In the genomic region with DNA sequence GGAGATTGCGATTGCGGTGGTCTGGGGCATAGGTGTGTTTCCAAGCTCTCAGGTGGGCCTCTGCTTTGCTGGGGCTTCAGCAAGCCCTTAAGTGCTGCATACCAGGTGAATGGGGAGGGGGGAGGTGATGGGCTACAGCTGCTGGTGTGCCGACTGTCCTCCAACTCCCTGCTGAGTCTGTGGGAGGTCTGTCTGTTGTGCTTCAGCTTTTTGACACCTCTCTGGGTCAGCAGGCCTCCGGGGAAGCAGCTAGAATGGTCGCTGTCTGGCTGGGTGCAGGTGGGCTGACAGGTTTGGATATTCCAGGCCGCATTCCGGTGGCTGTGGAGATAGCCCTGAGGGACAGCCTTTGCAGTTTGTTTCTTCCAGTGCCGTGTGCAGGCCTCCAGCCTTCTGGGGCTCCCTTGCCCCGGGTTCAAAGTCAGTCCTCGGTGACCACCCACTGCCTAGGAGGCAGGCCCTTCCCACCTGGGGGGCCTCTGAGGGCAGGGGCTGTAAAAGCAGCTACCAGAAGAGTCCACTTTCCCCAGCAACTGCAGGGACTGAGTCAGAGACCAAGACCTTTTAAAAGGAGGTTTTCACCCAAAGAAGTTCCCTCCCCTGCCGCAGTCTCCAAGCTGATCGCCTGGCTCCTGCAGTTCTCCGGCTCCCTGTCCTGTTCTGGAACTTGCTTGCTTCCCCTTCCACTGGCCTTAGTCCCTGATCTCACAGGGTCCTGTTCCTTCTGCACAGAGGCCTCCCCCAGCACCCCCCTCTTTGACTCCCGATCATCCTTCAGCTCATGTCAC, we compare ENCODE assay signal across 9 cellular contexts. TPM values are rescaled to one million over a fixed set of nuclear protein-coding genes. Genes with fewer than 3 reads are reported as not detected.
DNase-seq lines count a peak whose midpoint lies in the region; ATAC-seq and TF ChIP-seq lines count a peak whose summit lies in the region.
"Had no signal": no experiment of that assay in that cellular context is flagged by ENCODE, and none has a peak within 500 bp of the region (broad histone marks: within the 10 kb centered on the region; RNA-seq: fewer than 3 reads in every experiment).

No MANE protein-coding gene starts in this region.

- H3K4me1 ChIP-seq in HUES48 (ENCODE audit: control insufficient read depth, insufficient read depth, low read length) = peaks cover 25% of the 10 kb centered on the region

- POLR2A ChIA-PET in AG04449 (lab: Yijun Ruan, JAX) = interaction anchor here (1.1 kb wide), 1 partner anchor 8 kb away, joined by 3 read pairs; no protein-coding TSS in a partner anchor
- POLR2A ChIA-PET in activated naive CD8-positive, alpha-beta T cell treated with anti-CD3 and anti-CD28 coated beads, Interleukin-2, amount 10 ng/mL, durations not matched to agents 7 days and 5 days (lab: Charles Lee) = interaction anchor here (0.6 to 0.9 kb wide), 3 partner anchors 70 to 158 kb away, joined by 3 to 5 read pairs (median 3); no protein-coding TSS in a partner anchor

- ATAC-seq in activated naive CD8-positive, alpha-beta T cell treated with anti-CD3 and anti-CD28 coated beads, Interleukin-2, amount 10 ng/mL, durations not matched to agents 7 days and 5 days (ENCODE audit: low read depth) = no peak
- no peak for ATAC-seq in HG03571 (IDR thresholded peaks at IDR 0.05; ENCODE audit: unreplicated experiment)

- DNase-seq in AG04449 (ENCODE audit: low read depth, low spot score) (no peak), immature natural killer cell (no peak), NCI-H510A (lab: John Stamatoyannopoulos, UW) (no peak), 8988T (no peak), SW480 (ENCODE audit: low spot score) (no peak)
- no peak for DNase-seq in activated naive CD8-positive, alpha-beta T cell treated with anti-CD3 and anti-CD28 coated beads, Interleukin-2, amount 10 ng/mL, durations not matched to agents 7 days and 5 days

- H3K4me3 ChIP-seq in AG04449 (ENCODE audit: low read depth, low read length) (peak overlapping the region; percentile 60), HUES48 (ENCODE audit: low read depth, low read length) (peak overlapping the region; percentile 69; the same call in 1 of the 2 replicates)

- H3K27ac Mint-ChIP-seq in activated naive CD8-positive, alpha-beta T cell treated with anti-CD3 and anti-CD28 coated beads, Interleukin-2, amount 10 ng/mL, durations not matched to agents 7 days and 5 days = peak overlapping the region; percentile 64
- H3K27ac Mint-ChIP-seq in immature natural killer cell = peak overlapping the region in 5 of 6 donors; percentile 28 to 78 (median 68)

- H3K9ac ChIP-seq in HUES48 (ENCODE audit: low read depth, low read length) = peak overlapping the region; percentile 47; the same call in 1 of the 2 replicates
- H3K9ac ChIP-seq: parathyroid adenoma had no signal

- peaks cover 38% of the 10 kb centered on the region for H3K36me3 ChIP-seq in HUES48 (ENCODE audit: control insufficient read depth, insufficient read depth, low read length)

- peaks cover 33% of the 10 kb centered on the region for H3K27me3 ChIP-seq in HUES48 (ENCODE audit: control insufficient read depth, insufficient read depth, low read length)

- H3K9me3 ChIP-seq in HUES48 (ENCODE audit: control insufficient read depth, insufficient read depth, low read length) = no peaks in the 10 kb centered on the region

- no peaks in the 10 kb centered on the region for H3K27me3 Mint-ChIP-seq in activated naive CD8-positive, alpha-beta T cell treated with anti-CD3 and anti-CD28 coated beads, Interleukin-2, amount 10 ng/mL, durations not matched to agents 7 days and 5 days
- H3K27me3 Mint-ChIP-seq in immature natural killer cell (ENCODE audit: low read depth in 3 of 3) = peaks cover 7 to 8% (median 8%) of the 10 kb centered on the region in 3 donors

- H3K36me3 Mint-ChIP-seq in activated naive CD8-positive, alpha-beta T cell treated with anti-CD3 and anti-CD28 coated beads, Interleukin-2, amount 10 ng/mL, durations not matched to agents 7 days and 5 days = peaks cover 10% of the 10 kb centered on the region
- peaks cover 10 to 17% (median 12%) of the 10 kb centered on the region in 3 donors for H3K36me3 Mint-ChIP-seq in immature natural killer cell

- no peaks in the 10 kb centered on the region for H3K9me3 Mint-ChIP-seq in activated naive CD8-positive, alpha-beta T cell treated with anti-CD3 and anti-CD28 coated beads, Interleukin-2, amount 10 ng/mL, durations not matched to agents 7 days and 5 days
- H3K9me3 Mint-ChIP-seq in immature natural killer cell = no peaks in the 10 kb centered on the region

- H3K27ac ChIP-seq in HUES48 (ENCODE audit: low read depth, low read length) = peak overlapping the region; percentile 86
- H3K27ac ChIP-seq: parathyroid adenoma had no signal

- H3K4me1 Mint-ChIP-seq in activated naive CD8-positive, alpha-beta T cell treated with anti-CD3 and anti-CD28 coated beads, Interleukin-2, amount 10 ng/mL, durations not matched to agents 7 days and 5 days = peaks cover 48% of the 10 kb centered on the region
- peaks cover 56 to 62% of the 10 kb centered on the region in 2 donors for H3K4me1 Mint-ChIP-seq in immature natural killer cell

- CTCF ChIA-PET in AG04449 (lab: Yijun Ruan, JAX) = interaction anchor here (0.7 to 11.2 kb wide), 7 partner anchors 9 to 246 kb away, joined by 3 to 101 read pairs (median 3); partner anchors contain the start of genes GPR142 and RPL38

- TF ChIP-seq CTCF in AG04449 (IDR thresholded peaks at IDR 0.05; ENCODE audit: insufficient read depth, low read length, missing control alignments) = no peak

- H3K4me3 Mint-ChIP-seq in activated naive CD8-positive, alpha-beta T cell treated with anti-CD3 and anti-CD28 coated beads, Interleukin-2, amount 10 ng/mL, durations not matched to agents 7 days and 5 days = peak overlapping the region; percentile 15
- H3K4me3 Mint-ChIP-seq in immature natural killer cell = peak overlapping the region in 3 of 5 donors; percentile 46 to 95 (median 88)

RNA-seq across cellular contexts. Expression of gene TTYH2, which starts 2.0 kb away (rescaled TPM):
- total RNA-seq in activated naive CD8-positive, alpha-beta T cell treated with anti-CD3 and anti-CD28 coated beads, Interleukin-2, amount 10 ng/mL, durations not matched to agents 7 days and 5 days = 10 to 100 TPM; 10.9 to 11.2 TPM
- 1 to 10 TPM in 2 of 3 donors, under 1 TPM in 1; 0.15 to 2.0 (median 1.1) TPM for polyA plus RNA-seq in immature natural killer cell

RNA-seq across cellular contexts. Expression of gene RPL38, which starts 7.9 kb away (rescaled TPM):
- 1,000 to 10,000 TPM; 1,138 to 1,179 TPM for total RNA-seq in activated naive CD8-positive, alpha-beta T cell treated with anti-CD3 and anti-CD28 coated beads, Interleukin-2, amount 10 ng/mL, durations not matched to agents 7 days and 5 days
- 1,000 to 10,000 TPM in 1 of 3 donors, 100 to 1,000 TPM in 2; 638 to 1,583 (median 956) TPM for polyA plus RNA-seq in immature natural killer cell
